1 cellular context compared by ENCODE assay signal in the genomic region with DNA sequence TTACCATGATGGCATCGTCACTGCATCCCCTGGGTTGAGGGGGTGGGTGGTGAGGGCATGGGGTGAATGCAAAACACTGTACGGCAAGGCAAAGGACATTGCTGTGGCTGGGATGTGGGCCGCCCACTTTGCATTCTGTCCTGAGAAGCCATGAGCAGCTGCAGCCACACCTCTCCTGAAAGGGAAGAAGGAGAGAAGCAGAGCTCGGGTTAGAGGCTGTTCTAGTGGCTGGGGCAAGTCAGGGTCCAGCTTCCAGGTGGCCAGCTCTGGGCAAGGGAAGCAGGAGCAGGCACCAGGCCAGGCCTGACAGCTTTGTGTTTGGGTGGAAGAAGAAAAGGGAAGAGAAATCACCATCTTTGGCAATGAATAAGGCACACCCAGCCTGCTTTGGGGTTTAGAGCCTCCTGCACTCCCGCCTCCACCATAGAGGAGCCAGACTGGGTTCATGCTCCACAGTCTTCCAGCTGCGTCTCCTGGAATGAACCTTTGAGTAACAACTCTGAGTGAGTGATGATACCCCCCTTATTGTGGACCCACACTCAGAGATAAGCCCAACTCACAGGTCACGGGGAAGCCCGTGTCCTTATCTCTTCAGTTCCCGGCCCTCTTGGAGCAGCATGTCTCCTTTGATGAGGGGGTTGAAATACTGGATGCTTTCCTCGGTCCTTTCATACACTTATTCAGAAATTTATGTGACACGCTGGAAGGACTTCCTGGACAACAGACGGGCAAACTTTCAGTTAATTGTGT.
TF ChIP-seq lines count a peak whose summit lies in the region.

No MANE protein-coding gene starts in this region.

TF ChIP-seq in SK-N-SH, 30 proteins besides CTCF, POLR2A, EP300 and RAD21 (continued from another document):
- TF ChIP-seq TEAD4 (IDR thresholded peaks at IDR 0.05; ENCODE audit: borderline replicate concordance, insufficient read depth) (no peak), GABPA (IDR thresholded peaks at IDR 0.05; ENCODE audit: low read depth) (no peak), MEF2A (IDR thresholded peaks at IDR 0.05; ENCODE audit: borderline replicate concordance, low read depth) (no peak), GATA2 (CRISPR knock-in tag; IDR thresholded peaks at IDR 0.05) (no peak), FOSL2 (IDR thresholded peaks at IDR 0.05; ENCODE audit: borderline replicate concordance, low read depth) (no peak)
- TF ChIP-seq, protein P1, sequence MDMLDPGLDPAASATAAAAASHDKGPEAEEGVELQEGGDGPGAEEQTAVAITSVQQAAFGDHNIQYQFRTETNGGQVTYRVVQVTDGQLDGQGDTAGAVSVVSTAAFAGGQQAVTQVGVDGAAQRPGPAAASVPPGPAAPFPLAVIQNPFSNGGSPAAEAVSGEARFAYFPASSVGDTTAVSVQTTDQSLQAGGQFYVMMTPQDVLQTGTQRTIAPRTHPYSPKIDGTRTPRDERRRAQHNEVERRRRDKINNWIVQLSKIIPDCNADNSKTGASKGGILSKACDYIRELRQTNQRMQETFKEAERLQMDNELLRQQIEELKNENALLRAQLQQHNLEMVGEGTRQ (IDR thresholded peaks at IDR 0.05; ENCODE audit: borderline replicate concordance, low read depth, low read length): no peak
- TF ChIP-seq, protein P2, sequence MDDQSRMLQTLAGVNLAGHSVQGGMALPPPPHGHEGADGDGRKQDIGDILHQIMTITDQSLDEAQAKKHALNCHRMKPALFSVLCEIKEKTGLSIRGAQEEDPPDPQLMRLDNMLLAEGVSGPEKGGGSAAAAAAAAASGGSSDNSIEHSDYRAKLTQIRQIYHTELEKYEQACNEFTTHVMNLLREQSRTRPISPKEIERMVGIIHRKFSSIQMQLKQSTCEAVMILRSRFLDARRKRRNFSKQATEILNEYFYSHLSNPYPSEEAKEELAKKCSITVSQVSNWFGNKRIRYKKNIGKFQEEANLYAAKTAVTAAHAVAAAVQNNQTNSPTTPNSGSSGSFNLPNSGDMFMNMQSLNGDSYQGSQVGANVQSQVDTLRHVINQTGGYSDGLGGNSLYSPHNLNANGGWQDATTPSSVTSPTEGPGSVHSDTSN (IDR thresholded peaks at IDR 0.05): no peak
